8 cellular contexts compared by ENCODE assay signal in the genomic region with DNA sequence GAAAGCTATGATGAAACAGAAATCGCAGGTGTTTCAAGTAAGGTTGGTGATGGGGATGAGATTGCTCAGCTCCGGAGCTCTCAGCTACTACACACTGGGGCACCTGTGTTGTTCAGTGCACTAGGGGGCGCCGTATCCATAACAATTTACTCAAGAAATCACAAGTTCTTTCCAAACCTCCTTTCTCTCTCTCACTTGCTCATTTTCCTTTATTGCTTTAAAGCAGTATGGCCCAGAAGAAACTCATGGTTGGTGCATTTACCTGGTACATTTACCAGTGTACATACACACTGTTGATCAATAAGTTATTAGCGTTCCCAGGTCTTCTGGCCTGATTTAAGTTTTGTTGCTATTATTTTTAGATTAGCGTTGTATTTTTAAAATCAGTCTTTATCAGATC.
DNase-seq lines count a peak whose midpoint lies in the region; ATAC-seq and TF ChIP-seq lines count a peak whose summit lies in the region.

No MANE protein-coding gene starts in this region.

- no peak overlapping the region for H3K27ac Mint-ChIP-seq in endothelial cell (ENCODE audit: unreplicated experiment)

- intact Hi-C loops in mucosa of descending colon (cut with DNase I, micrococcal nuclease), result loop anchor here (2.0 to 5.0 kb wide), 2 partner anchors 348 to 350 kb away; no protein-coding TSS in a partner anchor

- no peaks in the 10 kb centered on the region for H3K36me3 ChIP-seq in mucosa of descending colon (ENCODE audit: low read depth)

- TF ChIP-seq CTCF in AG10803 (conservative IDR thresholded peaks at IDR 0.05; ENCODE audit: low read length) (peak; percentile 74), endothelial cell (IDR thresholded peaks at IDR 0.05; ENCODE audit: unreplicated experiment) (peak; percentile 86), mucosa of descending colon (IDR thresholded peaks at IDR 0.05) (peak; percentile 55)

- no peaks in the 10 kb centered on the region for H3K4me1 ChIP-seq in mucosa of descending colon (ENCODE audit: low read depth)

- H3K27me3 Mint-ChIP-seq in endothelial cell (ENCODE audit: unreplicated experiment), result no peaks in the 10 kb centered on the region

- H3K4me1 Mint-ChIP-seq in endothelial cell (ENCODE audit: unreplicated experiment), result peaks cover 16% of the 10 kb centered on the region

- no peaks in the 10 kb centered on the region for H3K36me3 Mint-ChIP-seq in endothelial cell (ENCODE audit: low read depth, unreplicated experiment)

- H3K9me3 Mint-ChIP-seq in endothelial cell (ENCODE audit: unreplicated experiment), result no peaks in the 10 kb centered on the region

- DNase-seq in AG10803 (ENCODE audit: low read depth) (peak; percentile 75), GM19238 (ENCODE audit: insufficient read length, low spot score) (peak; percentile 45), HS-5 (ENCODE audit: low read depth) (peak; percentile 40), NOMO-1 (lab: John Stamatoyannopoulos, UW; ENCODE audit: unreplicated experiment in 2 of 2) (peak; percentile 17 to 55), endothelial cell (ENCODE audit: low spot score) (peak; percentile 79), mucosa of descending colon (peak; percentile 62 to 96 (median 78))
- DNase-seq in activated CD8-positive, alpha-beta memory T cell treated with anti-CD3 and anti-CD28 coated beads for 48 hours (ENCODE audit: low read depth in 2 of 3, low spot score in 2 of 3), result peak; percentile 45 to 61 (median 59)
- peak; percentile 76 for DNase-seq in stimulated activated CD8-positive, alpha-beta memory T cell treated with anti-CD3 and anti-CD28 coated beads, Interleukin-7, amount 100 ng/mL, for 24 hours (ENCODE audit: low read depth)

- ATAC-seq in mucosa of descending colon, result peak; percentile 90

- no peak overlapping the region for H3K4me3 Mint-ChIP-seq in endothelial cell (ENCODE audit: unreplicated experiment)

- no peak overlapping the region for H3K4me3 ChIP-seq in AG10803 (ENCODE audit: low read length)
- no peak overlapping the region for H3K4me3 ChIP-seq in mucosa of descending colon

- no peaks in the 10 kb centered on the region for H3K9me3 ChIP-seq in mucosa of descending colon
